ENCODE assay signal across 1 cellular context in the genomic region with DNA sequence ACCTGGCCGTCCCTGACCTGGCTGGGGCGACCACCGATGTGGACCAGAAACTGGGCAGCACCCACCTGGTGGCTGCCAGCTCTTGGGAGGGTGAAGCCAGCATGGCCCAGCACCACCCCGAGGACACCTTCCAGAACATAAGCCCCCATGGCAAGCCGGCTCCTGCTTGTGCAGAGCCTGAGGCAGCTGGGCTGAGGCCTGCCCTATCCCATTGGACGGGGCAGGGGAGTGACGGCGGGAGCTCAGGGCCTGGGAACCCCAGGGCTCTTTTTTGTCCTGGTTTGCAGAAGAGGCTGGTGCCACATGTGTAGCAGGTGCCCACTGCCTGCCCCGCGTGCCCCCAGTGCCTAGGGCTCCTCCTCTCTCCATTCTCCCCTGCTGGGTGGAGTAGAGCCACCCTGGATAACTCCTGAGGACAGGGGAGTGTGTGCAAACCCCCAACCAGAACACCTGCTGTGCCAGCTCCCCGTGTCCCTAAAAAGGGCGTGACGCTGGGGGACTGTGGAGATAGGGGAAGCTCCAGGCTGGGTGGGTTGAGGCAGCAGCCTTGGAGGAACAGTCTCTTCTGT.
TF ChIP-seq lines count a peak whose summit lies in the region.

No MANE protein-coding gene starts in this region.

TF ChIP-seq in IMR-90, 13 proteins besides CTCF, POLR2A, EP300 and RAD21 (continued from another document):
- TF ChIP-seq, protein P1, sequence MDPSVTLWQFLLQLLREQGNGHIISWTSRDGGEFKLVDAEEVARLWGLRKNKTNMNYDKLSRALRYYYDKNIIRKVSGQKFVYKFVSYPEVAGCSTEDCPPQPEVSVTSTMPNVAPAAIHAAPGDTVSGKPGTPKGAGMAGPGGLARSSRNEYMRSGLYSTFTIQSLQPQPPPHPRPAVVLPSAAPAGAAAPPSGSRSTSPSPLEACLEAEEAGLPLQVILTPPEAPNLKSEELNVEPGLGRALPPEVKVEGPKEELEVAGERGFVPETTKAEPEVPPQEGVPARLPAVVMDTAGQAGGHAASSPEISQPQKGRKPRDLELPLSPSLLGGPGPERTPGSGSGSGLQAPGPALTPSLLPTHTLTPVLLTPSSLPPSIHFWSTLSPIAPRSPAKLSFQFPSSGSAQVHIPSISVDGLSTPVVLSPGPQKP (IDR thresholded peaks at IDR 0.05; ENCODE audit: borderline replicate concordance, low read depth, low read length): no peak
- TF ChIP-seq MAFK (IDR thresholded peaks at IDR 0.05; ENCODE audit: low read depth, low read length): no peak
- TF ChIP-seq RCOR1 (IDR thresholded peaks at IDR 0.05; ENCODE audit: insufficient replicate concordance, low read length): no peak
